8 cellular contexts compared by ENCODE assay signal in genomic region chr14:69766984-69767368, GRCh38. TPM values are rescaled to one million over a fixed set of nuclear protein-coding genes. Genes with fewer than 3 reads are reported as not detected.
DNase-seq lines count a peak whose midpoint lies in the region; TF ChIP-seq lines count a peak whose summit lies in the region.

SRSF5 (plus strand) TSS chr14:69767142; CDS start chr14:69768157, 1,015 bp downstream.

- in situ Hi-C loops in SK-MEL-5 (cut with HindIII; ENCODE audit: low pct_unique_long_range_greater_than_20kb, low sequenced_read_pairs): no loop called here

- peak within 1 kb of the TSS; percentile 88 for H3K4me3 ChIP-seq in neuron (ENCODE audit: low read length)
- H3K4me3 ChIP-seq in subcutaneous abdominal adipose tissue (ENCODE audit: low read depth in 1 of 5, low read length in 5 of 5): peak within 1 kb of the TSS; percentile 99 to 100 (median 100)

- CTCF ChIA-PET in HEK293T (lab: Yijun Ruan, JAX): no interaction called here

- POLR2A ChIA-PET in HEK293T (lab: Yijun Ruan, JAX): interaction anchor here (0.6 to 2.5 kb wide), 25 partner anchors 9 to 655 kb away, joined by 3 to 23 read pairs (median 4); partner anchors contain the start of genes ERH, SLC10A1, SLC39A9 and SUSD6

- peaks cover 41% of the 10 kb centered on the region for H3K36me3 ChIP-seq in neuron (ENCODE audit: insufficient read depth, low read length)
- H3K36me3 ChIP-seq in subcutaneous abdominal adipose tissue (ENCODE audit: control insufficient read depth in 5 of 5, insufficient read depth in 5 of 5, low read length in 5 of 5): peaks cover 25 to 41% (median 39%) of the 10 kb centered on the region in 5 donors

- peak within 1 kb of the TSS; percentile 97 to 100 (median 100) for H3K9ac ChIP-seq in subcutaneous abdominal adipose tissue (ENCODE audit: low read length in 5 of 5)

- peak within 1 kb of the TSS; percentile 100 for H3K27ac ChIP-seq in subcutaneous abdominal adipose tissue (ENCODE audit: low read depth, low read length)

- no peaks in the 10 kb centered on the region for H3K27me3 ChIP-seq in neuron (ENCODE audit: insufficient read depth, low read length)
- H3K27me3 ChIP-seq in subcutaneous abdominal adipose tissue (ENCODE audit: control insufficient read depth in 5 of 5, insufficient read depth in 4 of 5, low read length in 5 of 5): no peaks in the 10 kb centered on the region

- H2AFZ ChIP-seq in neuron (ENCODE audit: low read depth, low read length): peak within 1 kb of the TSS; percentile 33

- H3K4me1 ChIP-seq in neuron (ENCODE audit: insufficient read depth, low read length): peaks cover 21% of the 10 kb centered on the region
- peaks cover 9 to 39% (median 34%) of the 10 kb centered on the region in 5 donors for H3K4me1 ChIP-seq in subcutaneous abdominal adipose tissue (ENCODE audit: control insufficient read depth in 5 of 5, insufficient read depth in 5 of 5, low read length in 5 of 5)

- peak; percentile 64 for DNase-seq in GF-D8 (lab: John Stamatoyannopoulos, UW)
- DNase-seq in HEK293T (ENCODE audit: extremely low spot score): peak; percentile 93
- DNase-seq in MV-4-11 (lab: John Stamatoyannopoulos, UW): peak; percentile 98
- DNase-seq in SK-MEL-5 (ENCODE audit: low read depth, low spot score): peak; percentile 96
- peak; percentile 94 for DNase-seq in activated naive CD4-positive, alpha-beta T cell treated with Interleukin-2 at 50 U/mL for 16 hours
- peak; percentile 95 for DNase-seq in foreskin melanocyte

- H3K9me3 ChIP-seq in neuron (ENCODE audit: low read length) (no peaks in the 10 kb centered on the region), subcutaneous abdominal adipose tissue (ENCODE audit: control insufficient read depth in 5 of 5, low read length in 5 of 5) (no peaks in the 10 kb centered on the region)

TF ChIP-seq in HEK293T, 16 proteins besides CTCF, POLR2A, EP300 and RAD21:
- no peak for TF ChIP-seq LEF1 (IDR thresholded peaks at IDR 0.05; ENCODE audit: borderline replicate concordance)
- TF ChIP-seq FOXK2 (IDR thresholded peaks at IDR 0.05): no peak
- peak; percentile 84 for TF ChIP-seq ELF4 (IDR thresholded peaks at IDR 0.05)
- TF ChIP-seq SUZ12 (IDR thresholded peaks at IDR 0.05): no peak
- TF ChIP-seq ZNF384 (IDR thresholded peaks at IDR 0.05): no peak
- 0 out of 2 replicates have a peak, but pooled peaks have one; percentile 26 for TF ChIP-seq PKNOX1 (IDR thresholded peaks at IDR 0.05)

RNA-seq across cellular contexts. Expression of gene SRSF5, which starts in this region (rescaled TPM):
- total RNA-seq in SK-MEL-5 (2014; rRNA removed; shearing (Covaris generic)): 108 and 153 TPM in 2 replicates
- 191 and 212 TPM in 2 replicates for polyA plus RNA-seq in SK-MEL-5 (2015; cell fraction: cytosol; rRNA removed)
- polyA plus RNA-seq in SK-MEL-5 (2015; cell fraction: nucleus; rRNA removed): 1,288 and 1,705 TPM in 2 replicates

Comparison
In these comparisons a context has a peak if more than half of its experiments do, and no peak if none do; other contexts are left out.
1. Peak in every context shown above with its lines: DNase-seq, H3K4me3 ChIP-seq and H3K27ac ChIP-seq.